In genomic region chr20:45791668-45792512, GRCh38 we compare ENCODE assay signal across 1 cellular context.
TF ChIP-seq lines count a peak whose summit lies in the region.

A gene with protein sequence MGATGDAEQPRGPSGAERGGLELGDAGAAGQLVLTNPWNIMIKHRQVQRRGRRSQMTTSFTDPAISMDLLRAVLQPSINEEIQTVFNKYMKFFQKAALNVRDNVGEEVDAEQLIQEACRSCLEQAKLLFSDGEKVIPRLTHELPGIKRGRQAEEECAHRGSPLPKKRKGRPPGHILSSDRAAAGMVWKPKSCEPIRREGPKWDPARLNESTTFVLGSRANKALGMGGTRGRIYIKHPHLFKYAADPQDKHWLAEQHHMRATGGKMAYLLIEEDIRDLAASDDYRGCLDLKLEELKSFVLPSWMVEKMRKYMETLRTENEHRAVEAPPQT (plus strand): TSS chr20:45791954. CDS start chr20:45792005, 51 bp downstream.
Gene WFDC3, minus strand, starts transcription at chr20:45791883. Its CDS starts 1,908 bp downstream, at chr20:45789975.

TF ChIP-seq in K562, 482 proteins besides CTCF, POLR2A, EP300 and RAD21 (continued from another document and continues in another):
- no peak for TF ChIP-seq ELK3 (CRISPR knock-in tag; IDR thresholded peaks at IDR 0.05)
- peak; percentile 92 for TF ChIP-seq PHF20 (IDR thresholded peaks at IDR 0.05; ENCODE audit: partially characterized antibody)
- no peak for TF ChIP-seq ZNF133 (CRISPR knock-in tag; IDR thresholded peaks at IDR 0.05)
- peak; percentile 83 for TF ChIP-seq KLF1 (tag; IDR thresholded peaks at IDR 0.05)
- TF ChIP-seq DIDO1 (tag; IDR thresholded peaks at IDR 0.05; ENCODE audit: low read depth) = peak; percentile 87
- TF ChIP-seq STAG1 (CRISPR knock-in tag; IDR thresholded peaks at IDR 0.05; ENCODE audit: borderline replicate concordance) = no peak
- TF ChIP-seq TBP (optimal IDR thresholded peaks at IDR 0.05; ENCODE audit: low read depth, low read length) = peak; percentile 55
- peak; percentile 36 for TF ChIP-seq EGR1 (conservative IDR thresholded peaks at IDR 0.05)
- TF ChIP-seq ZNF184 (CRISPR knock-in tag; IDR thresholded peaks at IDR 0.05) = no peak
- peak; percentile 65; the same call in 1 of the 2 replicates for TF ChIP-seq MBD2 (IDR thresholded peaks at IDR 0.05; ENCODE audit: borderline replicate concordance, low read depth)
- peak; percentile 85 for TF ChIP-seq GABPB1 (CRISPR knock-in tag; IDR thresholded peaks at IDR 0.05)
- peak; percentile 47 for TF ChIP-seq CCNT2 (IDR thresholded peaks at IDR 0.05; ENCODE audit: borderline replicate concordance, extremely low read depth, insufficient read length, low read depth, low read length)
- TF ChIP-seq FOXJ2 (tag; IDR thresholded peaks at IDR 0.05) = peak; percentile 64; the same call in 1 of the 2 replicates
- TF ChIP-seq NR0B1 (IDR thresholded peaks at IDR 0.05; ENCODE audit: partially characterized antibody) = no peak
- peak; percentile 52; the same call in 1 of the 2 replicates for TF ChIP-seq GTF2E2 (tag; IDR thresholded peaks at IDR 0.05)
- peak; percentile 77 for TF ChIP-seq TAF1 (IDR thresholded peaks at IDR 0.05; ENCODE audit: control insufficient read depth, extremely low read depth, insufficient read depth, low read length, severe bottlenecking)
- peak; percentile 59 for TF ChIP-seq KDM5B (IDR thresholded peaks at IDR 0.05; ENCODE audit: insufficient replicate concordance, low read depth, low read length)
- peak; percentile 89 for TF ChIP-seq PHF8 (IDR thresholded peaks at IDR 0.05; ENCODE audit: borderline replicate concordance, low read length)
- TF ChIP-seq ZNF780A (CRISPR knock-in tag; IDR thresholded peaks at IDR 0.05) = no peak
- no peak for TF ChIP-seq MLX (CRISPR knock-in tag; conservative IDR thresholded peaks at IDR 0.05)
- TF ChIP-seq, protein P1, sequence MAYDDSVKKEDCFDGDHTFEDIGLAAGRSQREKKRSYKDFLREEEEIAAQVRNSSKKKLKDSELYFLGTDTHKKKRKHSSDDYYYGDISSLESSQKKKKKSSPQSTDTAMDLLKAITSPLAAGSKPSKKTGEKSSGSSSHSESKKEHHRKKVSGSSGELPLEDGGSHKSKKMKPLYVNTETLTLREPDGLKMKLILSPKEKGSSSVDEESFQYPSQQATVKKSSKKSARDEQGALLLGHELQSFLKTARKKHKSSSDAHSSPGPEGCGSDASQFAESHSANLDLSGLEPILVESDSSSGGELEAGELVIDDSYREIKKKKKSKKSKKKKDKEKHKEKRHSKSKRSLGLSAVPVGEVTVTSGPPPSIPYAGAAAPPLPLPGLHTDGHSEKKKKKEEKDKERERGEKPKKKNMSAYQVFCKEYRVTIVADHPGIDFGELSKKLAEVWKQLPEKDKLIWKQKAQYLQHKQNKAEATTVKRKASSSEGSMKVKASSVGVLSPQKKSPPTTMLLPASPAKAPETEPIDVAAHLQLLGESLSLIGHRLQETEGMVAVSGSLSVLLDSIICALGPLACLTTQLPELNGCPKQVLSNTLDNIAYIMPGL (CRISPR knock-in tag; IDR thresholded peaks at IDR 0.05) = peak; percentile 84; the same call in 1 of the 2 replicates
- no peak for TF ChIP-seq YBX1 (IDR thresholded peaks at IDR 0.05)
- TF ChIP-seq CBFB (CRISPR knock-in tag; IDR thresholded peaks at IDR 0.05) = 0 out of 2 replicates have a peak, but pooled peaks have one; percentile 63
- peak in 2 of 3 experiments; percentile 62 to 63 for TF ChIP-seq YY1 (IDR thresholded peaks at IDR 0.05; ENCODE audit: borderline replicate concordance in 1 of 3, control insufficient read depth in 1 of 3, extremely low read depth in 1 of 3, insufficient read depth in 3 of 3, insufficient read length in 1 of 3, insufficient replicate concordance in 2 of 3, low read depth in 1 of 3, low read length in 2 of 3)
- TF ChIP-seq RBBP5 (IDR thresholded peaks at IDR 0.05; ENCODE audit: borderline replicate concordance, insufficient read depth, low read length, poor library complexity, severe bottlenecking) = peak; percentile 84
- no peak for TF ChIP-seq ZBTB26 (CRISPR knock-in tag; IDR thresholded peaks at IDR 0.05)
- TF ChIP-seq TFAP4 (CRISPR knock-in tag; IDR thresholded peaks at IDR 0.05; ENCODE audit: borderline replicate concordance) = peak; percentile 82; the same call in 1 of the 2 replicates
- TF ChIP-seq ATF1 (CRISPR knock-in tag; IDR thresholded peaks at IDR 0.05) = peak; percentile 98
- TF ChIP-seq ATF1 (tag; IDR thresholded peaks at IDR 0.05) = peak; percentile 99
- TF ChIP-seq ETV5 (CRISPR knock-in tag; IDR thresholded peaks at IDR 0.05; ENCODE audit: low read depth) = peak; percentile 94
- TF ChIP-seq BRF2 (IDR thresholded peaks at IDR 0.05; ENCODE audit: borderline replicate concordance, insufficient read depth, insufficient read length) = no peak
- TF ChIP-seq TRIM24 (IDR thresholded peaks at IDR 0.05) = no peak
- no peak for TF ChIP-seq NFE2 (IDR thresholded peaks at IDR 0.05; ENCODE audit: low read depth)
- peak; percentile 75; the same call in 1 of the 2 replicates for TF ChIP-seq ZBTB7A (IDR thresholded peaks at IDR 0.05; ENCODE audit: borderline replicate concordance, control insufficient read depth, low read depth, low read length)
- TF ChIP-seq, protein P2, sequence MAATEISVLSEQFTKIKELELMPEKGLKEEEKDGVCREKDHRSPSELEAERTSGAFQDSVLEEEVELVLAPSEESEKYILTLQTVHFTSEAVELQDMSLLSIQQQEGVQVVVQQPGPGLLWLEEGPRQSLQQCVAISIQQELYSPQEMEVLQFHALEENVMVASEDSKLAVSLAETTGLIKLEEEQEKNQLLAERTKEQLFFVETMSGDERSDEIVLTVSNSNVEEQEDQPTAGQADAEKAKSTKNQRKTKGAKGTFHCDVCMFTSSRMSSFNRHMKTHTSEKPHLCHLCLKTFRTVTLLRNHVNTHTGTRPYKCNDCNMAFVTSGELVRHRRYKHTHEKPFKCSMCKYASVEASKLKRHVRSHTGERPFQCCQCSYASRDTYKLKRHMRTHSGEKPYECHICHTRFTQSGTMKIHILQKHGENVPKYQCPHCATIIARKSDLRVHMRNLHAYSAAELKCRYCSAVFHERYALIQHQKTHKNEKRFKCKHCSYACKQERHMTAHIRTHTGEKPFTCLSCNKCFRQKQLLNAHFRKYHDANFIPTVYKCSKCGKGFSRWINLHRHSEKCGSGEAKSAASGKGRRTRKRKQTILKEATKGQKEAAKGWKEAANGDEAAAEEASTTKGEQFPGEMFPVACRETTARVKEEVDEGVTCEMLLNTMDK (IDR thresholded peaks at IDR 0.05; ENCODE audit: borderline replicate concordance, insufficient read depth, low read depth, low read length, poor library complexity, severe bottlenecking) = no peak
- TF ChIP-seq ATF7 (IDR thresholded peaks at IDR 0.05) = peak; percentile 96
- 0 out of 4 replicates have a peak, but pooled peaks of 1 of the 2 experiments have one; percentile 25 for TF ChIP-seq NONO (IDR thresholded peaks at IDR 0.05; ENCODE audit: low read depth in 2 of 2, low read length in 1 of 2)
- TF ChIP-seq NKRF (IDR thresholded peaks at IDR 0.05; ENCODE audit: borderline replicate concordance) = peak; percentile 99
- TF ChIP-seq, protein P3, sequence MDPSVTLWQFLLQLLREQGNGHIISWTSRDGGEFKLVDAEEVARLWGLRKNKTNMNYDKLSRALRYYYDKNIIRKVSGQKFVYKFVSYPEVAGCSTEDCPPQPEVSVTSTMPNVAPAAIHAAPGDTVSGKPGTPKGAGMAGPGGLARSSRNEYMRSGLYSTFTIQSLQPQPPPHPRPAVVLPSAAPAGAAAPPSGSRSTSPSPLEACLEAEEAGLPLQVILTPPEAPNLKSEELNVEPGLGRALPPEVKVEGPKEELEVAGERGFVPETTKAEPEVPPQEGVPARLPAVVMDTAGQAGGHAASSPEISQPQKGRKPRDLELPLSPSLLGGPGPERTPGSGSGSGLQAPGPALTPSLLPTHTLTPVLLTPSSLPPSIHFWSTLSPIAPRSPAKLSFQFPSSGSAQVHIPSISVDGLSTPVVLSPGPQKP (CRISPR knock-in tag; IDR thresholded peaks at IDR 0.05) = no peak
- peak; percentile 27; the same call in 1 of the 2 replicates for TF ChIP-seq ZKSCAN1 (IDR thresholded peaks at IDR 0.05; ENCODE audit: low read depth, low read length)
- no peak for TF ChIP-seq USF2 (CRISPR knock-in tag; IDR thresholded peaks at IDR 0.05)
- TF ChIP-seq PHB2 (IDR thresholded peaks at IDR 0.05; ENCODE audit: low read depth) = no peak
- TF ChIP-seq SUPT5H (IDR thresholded peaks at IDR 0.05) = peak; percentile 76
- TF ChIP-seq RBM14 (IDR thresholded peaks at IDR 0.05; ENCODE audit: borderline replicate concordance, insufficient read depth, low read depth, low read length) = no peak
- TF ChIP-seq SRF (CRISPR knock-in tag; IDR thresholded peaks at IDR 0.05) = no peak
- TF ChIP-seq, protein P4, sequence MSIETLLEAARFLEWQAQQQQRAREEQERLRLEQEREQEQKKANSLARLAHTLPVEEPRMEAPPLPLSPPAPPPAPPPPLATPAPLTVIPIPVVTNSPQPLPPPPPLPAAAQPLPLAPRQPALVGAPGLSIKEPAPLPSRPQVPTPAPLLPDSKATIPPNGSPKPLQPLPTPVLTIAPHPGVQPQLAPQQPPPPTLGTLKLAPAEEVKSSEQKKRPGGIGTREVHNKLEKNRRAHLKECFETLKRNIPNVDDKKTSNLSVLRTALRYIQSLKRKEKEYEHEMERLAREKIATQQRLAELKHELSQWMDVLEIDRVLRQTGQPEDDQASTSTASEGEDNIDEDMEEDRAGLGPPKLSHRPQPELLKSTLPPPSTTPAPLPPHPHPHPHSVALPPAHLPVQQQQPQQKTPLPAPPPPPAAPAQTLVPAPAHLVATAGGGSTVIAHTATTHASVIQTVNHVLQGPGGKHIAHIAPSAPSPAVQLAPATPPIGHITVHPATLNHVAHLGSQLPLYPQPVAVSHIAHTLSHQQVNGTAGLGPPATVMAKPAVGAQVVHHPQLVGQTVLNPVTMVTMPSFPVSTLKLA (conservative IDR thresholded peaks at IDR 0.05) = peak; percentile 86 to 93
